21 cellular contexts compared by ENCODE assay signal in genomic region chr10:26386800-26387199, GRCh38. TPM values are rescaled to one million over a fixed set of nuclear protein-coding genes. Genes with fewer than 3 reads are reported as not detected.
DNase-seq lines count a peak whose midpoint lies in the region; ATAC-seq and TF ChIP-seq lines count a peak whose summit lies in the region.
"Had no signal": no experiment of that assay in that cellular context is flagged by ENCODE, and none has a peak within 500 bp of the region (broad histone marks: within the 10 kb centered on the region; RNA-seq: fewer than 3 reads in every experiment).

No MANE protein-coding gene starts in this region.

- 84 to 93% (median 91%) methylated on average over 4 of the region's 4 CpGs for WGBS in stomach, 5 donors

- CTCF ChIA-PET in CD4-positive, alpha-beta memory T cell (lab: Charles Lee; ENCODE audit: partially characterized antibody) = no interaction called here

- no peak for TF ChIP-seq POLR2A in stomach (IDR thresholded peaks at IDR 0.05)

- POLR2A ChIA-PET in CD4-positive, alpha-beta memory T cell (lab: Charles Lee; ENCODE audit: partially characterized antibody) = no interaction called here

- no peak overlapping the region for H3K4me3 Mint-ChIP-seq in CD4-positive, alpha-beta memory T cell

- DNase-seq in AG10803 (ENCODE audit: low read depth) = peak; percentile 6
- DNase-seq in RPMI7951 (ENCODE audit: low read depth) = peak; percentile 33
- DNase-seq in stomach = no peak
- no peak for DNase-seq in CD4-positive, alpha-beta memory T cell
- DNase-seq: activated CD8-positive, alpha-beta memory T cell treated with anti-CD3 and anti-CD28 coated beads for 24 hours; activated effector memory CD4-positive, alpha-beta T cell treated with anti-CD3 and anti-CD28 coated beads, Interleukin-2, amount 50 U/mL, for 16 hours; Caco-2; foreskin melanocyte; GOT3; Karpas-422; NCI-H187; NCI-H510A; pancreas; small intestine; SW 1271 had no signal

- peaks cover 0 to 16% (median 5%) of the 10 kb centered on the region in 4 donors for H3K9me3 ChIP-seq in stomach
- H3K9me3 ChIP-seq in CD4-positive, alpha-beta memory T cell (ENCODE audit: control insufficient read depth in 1 of 2, low read length in 2 of 2) = no peaks in the 10 kb centered on the region
- H3K9me3 ChIP-seq: Caco-2, pancreas had no signal

- no peak for TF ChIP-seq EP300 in stomach (IDR thresholded peaks at IDR 0.05)

- H3K36me3 Mint-ChIP-seq in CD4-positive, alpha-beta memory T cell = no peaks in the 10 kb centered on the region

- peaks cover 0 to 4% (median 1%) of the 10 kb centered on the region in 4 donors for H3K4me1 Mint-ChIP-seq in CD4-positive, alpha-beta memory T cell

- peaks cover 7 to 8% of the 10 kb centered on the region in 2 donors for H3K27me3 Mint-ChIP-seq in CD4-positive, alpha-beta memory T cell

- no peak overlapping the region for H3K27ac Mint-ChIP-seq in CD4-positive, alpha-beta memory T cell

- H3K4me1 ChIP-seq in stomach = peaks cover 0 to 5% (median 3%) of the 10 kb centered on the region in 4 donors
- no peaks in the 10 kb centered on the region for H3K4me1 ChIP-seq in CD4-positive, alpha-beta memory T cell (ENCODE audit: insufficient read depth, low read length)
- H3K4me1 ChIP-seq: Caco-2, pancreas had no signal

- intact Hi-C loops in stomach (cut with DNase I; ENCODE audit: low total_unique reads) = no loop called here
- intact Hi-C loops in CD4-positive, alpha-beta memory T cell (cut with micrococcal nuclease) = no loop called here

- peaks cover 0 to 5% (median 3%) of the 10 kb centered on the region in 8 donors for H3K9me3 Mint-ChIP-seq in CD4-positive, alpha-beta memory T cell

- H3K36me3 ChIP-seq in stomach = no peaks in the 10 kb centered on the region
- H3K36me3 ChIP-seq in CD4-positive, alpha-beta memory T cell (ENCODE audit: insufficient read depth, low read length) = no peaks in the 10 kb centered on the region
- H3K36me3 ChIP-seq: pancreas had no signal

- TF ChIP-seq CTCF in AG10803 (conservative IDR thresholded peaks at IDR 0.05; ENCODE audit: low read length) (no peak), stomach (IDR thresholded peaks at IDR 0.05) (no peak)

- no peak overlapping the region for H3K27ac ChIP-seq in stomach
- H3K27ac ChIP-seq in CD4-positive, alpha-beta memory T cell (ENCODE audit: low read depth, low read length) = no peak overlapping the region
- H3K27ac ChIP-seq: pancreas, VCaP had no signal

- peaks cover 0 to 16% (median 4%) of the 10 kb centered on the region in 3 donors for H3K27me3 ChIP-seq in stomach
- H3K27me3 ChIP-seq in CD4-positive, alpha-beta memory T cell (ENCODE audit: insufficient read depth, low read length) = no peaks in the 10 kb centered on the region
- H3K27me3 ChIP-seq: pancreas had no signal

- H3K4me3 ChIP-seq in AG10803 (ENCODE audit: low read length) (no peak overlapping the region), stomach (no peak overlapping the region)
- H3K4me3 ChIP-seq in CD4-positive, alpha-beta memory T cell (ENCODE audit: low read length in 2 of 2) = no peak overlapping the region
- H3K4me3 ChIP-seq: pancreas had no signal

- ATAC-seq in GM19025 (IDR thresholded peaks at IDR 0.05; ENCODE audit: low read depth, unreplicated experiment) = peak; percentile 54
- peak; percentile 75 for ATAC-seq in HG03095 (IDR thresholded peaks at IDR 0.05; ENCODE audit: unreplicated experiment)
- no peak for ATAC-seq in HG03108 (IDR thresholded peaks at IDR 0.05; ENCODE audit: unreplicated experiment)
- ATAC-seq in GM18873 (IDR thresholded peaks at IDR 0.05; ENCODE audit: low FRiP score, unreplicated experiment) = no peak
- ATAC-seq: pancreas had no signal

RNA-seq across cellular contexts. Expression of gene APBB1IP, which starts 51.3 kb away (rescaled TPM):
- 6.4 TPM in 2 replicates for total RNA-seq in RPMI7951 (2014; rRNA removed; shearing (Covaris generic))
- total RNA-seq in stomach = 1 to 10 TPM in 4 of 5 donors, not detected in 1; 1.2 to 4.0 (median 2.3) TPM
- 1 to 10 TPM; 3.1 to 4.7 (median 3.7) TPM for polyA plus RNA-seq in stomach
- 100 to 1,000 TPM; 106 TPM for total RNA-seq in CD4-positive, alpha-beta memory T cell
- 10 to 100 TPM; 30.6 to 85.9 TPM for polyA plus RNA-seq in CD4-positive, alpha-beta memory T cell
- total RNA-seq: endothelial cell of umbilical vein had no signal
- polyA plus RNA-seq: endothelial cell of umbilical vein had no signal

Comparison
In these comparisons a context has a peak if more than half of its experiments do, and no peak if none do; other contexts are left out.
1. DNase-seq: peak in AG10803 (single experiment) and RPMI7951 (single experiment); none in stomach (single experiment) and CD4-positive, alpha-beta memory T cell (0 of 5).
2. ATAC-seq: peak in GM19025 (single experiment) and HG03095 (single experiment); none in HG03108 (single experiment) and GM18873 (single experiment).
3. RNA of gene APBB1IP, which starts 51.3 kb away (total RNA-seq): 106 TPM in CD4-positive, alpha-beta memory T cell; 6.4 TPM in RPMI7951 and 1.2 to 4.0 TPM in stomach; every median in the first group is over 10 times any median in the second.